Comparison of ENCODE assay signal across 26 cellular contexts in the genomic region with DNA sequence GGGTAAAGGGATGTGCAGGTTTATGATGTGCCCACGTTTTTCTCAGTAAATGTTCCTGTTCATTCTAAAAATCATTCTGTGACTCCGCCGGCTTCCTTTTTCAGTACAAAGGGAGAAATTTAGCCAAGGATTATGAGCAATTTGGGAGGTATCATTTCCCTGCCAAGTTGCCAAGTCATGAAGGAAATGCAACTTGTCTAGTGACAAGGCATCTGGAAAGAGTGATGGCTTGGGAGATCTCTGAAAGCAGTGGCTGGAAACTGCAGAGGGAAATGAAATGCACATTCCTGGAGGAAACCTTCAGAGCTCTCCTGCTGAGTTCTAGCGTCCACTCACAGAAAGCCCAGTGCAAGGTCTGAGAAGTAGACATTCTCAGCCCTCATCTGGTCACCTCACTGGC.
"Had no signal": no experiment of that assay in that cellular context is flagged by ENCODE, and none has a peak within 500 bp of the region (broad histone marks: within the 10 kb centered on the region; RNA-seq: fewer than 3 reads in every experiment).

No MANE protein-coding gene starts in this region.

- H3K4me2 ChIP-seq: SK-N-SH had no signal

- H3K9ac ChIP-seq: parathyroid adenoma, SK-N-SH had no signal

- H3K79me2 ChIP-seq: parathyroid adenoma had no signal

- H3K4me3 ChIP-seq: colonic mucosa, heart left ventricle, left lung, lower lobe of right lung, mucosa of descending colon, psoas muscle, sigmoid colon, tibial artery, upper lobe of right lung had no signal

- H3K36me3 ChIP-seq: colonic mucosa, heart left ventricle, left lung, lower lobe of right lung, sigmoid colon, tibial artery, upper lobe of right lung had no signal

- H3K4me1 ChIP-seq: colonic mucosa, foreskin keratinocyte, heart left ventricle, left lung, lower lobe of right lung, parathyroid adenoma, psoas muscle, sigmoid colon, tibial artery, upper lobe of right lung had no signal

- H3K27me3 ChIP-seq: colonic mucosa, foreskin keratinocyte, sigmoid colon had no signal

- DNase-seq: activated CD4-positive, alpha-beta T cell treated with anti-CD3 and anti-CD28 coated beads for 1 hour; activated CD4-positive, alpha-beta T cell treated with anti-CD3 and anti-CD28 coated beads, Interleukin-2, amount 10 ng/mL, durations not matched to agents 7 days and 5 days; activated CD8-positive, alpha-beta T cell treated with anti-CD3 and anti-CD28 coated beads for 36 hours; activated gamma-delta T cell treated with Interleukin-2 at 50 U/mL for 16 hours; activated naive CD8-positive, alpha-beta T cell treated with anti-CD3 and anti-CD28 coated beads, Interleukin-2, amount 50 U/mL, for 24 hours; activated T-cell treated with anti-CD3 and anti-CD28 coated beads, Interleukin-2, amount 50 U/mL, for 4 hours; colonic mucosa; effector CD8-positive, alpha-beta T cell; foreskin keratinocyte; heart left ventricle; kidney glomerular epithelial cell; left lung; lower lobe of right lung; mesendoderm; mucosa of descending colon; psoas muscle; sigmoid colon; SK-N-SH; small intestine; stimulated activated CD4-positive, alpha-beta T cell treated with anti-CD3 and anti-CD28 coated beads, Interleukin-4, amount 100 ng/mL, for 24 hours; substantia nigra; T-helper 17 cell; tibial artery; upper lobe of right lung had no signal

- H3K9me2 ChIP-seq: SK-N-SH had no signal

- H3K27ac ChIP-seq: colonic mucosa, epithelial cell of prostate, foreskin keratinocyte, heart left ventricle, left lung, lower lobe of right lung, parathyroid adenoma, psoas muscle, sigmoid colon, tibial artery, upper lobe of right lung had no signal

- H3K9me3 ChIP-seq: colonic mucosa, heart left ventricle, left lung, lower lobe of right lung, mucosa of descending colon, psoas muscle, sigmoid colon, SK-N-SH, tibial artery, upper lobe of right lung had no signal

- H2AFZ ChIP-seq: parathyroid adenoma had no signal
